In the genomic region with DNA sequence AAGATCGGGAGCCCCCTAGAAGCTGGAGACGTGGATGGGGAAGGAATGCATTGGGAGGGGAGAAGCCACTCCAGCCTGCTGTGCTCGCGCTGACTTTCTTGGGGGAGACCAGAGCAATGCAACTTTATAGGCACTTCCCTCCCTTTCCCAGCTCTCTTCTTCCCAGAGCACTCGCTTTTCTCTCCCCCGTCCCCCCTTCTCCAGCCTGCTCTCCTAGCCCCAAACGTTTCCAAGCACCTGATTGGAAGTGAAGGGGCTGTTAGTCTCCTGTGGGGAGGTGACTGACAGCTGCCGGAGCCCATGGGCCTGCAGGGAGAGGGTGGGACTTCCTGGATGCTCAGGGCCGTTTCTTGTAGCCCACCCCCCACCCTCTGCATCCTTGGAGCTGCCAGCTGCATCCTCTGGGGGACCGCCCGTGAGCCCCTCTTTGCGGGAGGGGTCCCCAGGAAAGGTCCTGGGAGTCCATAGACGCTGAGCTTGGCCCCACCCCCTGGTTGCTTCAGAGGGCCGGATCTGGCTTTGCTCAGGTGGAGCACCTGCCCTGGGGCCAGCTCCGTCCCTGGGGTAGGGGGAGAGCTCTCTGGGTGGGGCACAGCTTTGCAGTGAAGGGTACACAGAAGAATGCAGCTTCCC, we compare ENCODE assay signal across 9 cellular contexts. TPM values are rescaled to one million over a fixed set of nuclear protein-coding genes. Genes with fewer than 3 reads are reported as not detected.
DNase-seq lines count a peak whose midpoint lies in the region; ATAC-seq, FAIRE-seq and TF ChIP-seq lines count a peak whose summit lies in the region.
"Had no signal": no experiment of that assay in that cellular context is flagged by ENCODE, and none has a peak within 500 bp of the region (broad histone marks: within the 10 kb centered on the region; RNA-seq: fewer than 3 reads in every experiment).

No MANE protein-coding gene starts in this region.

- peak overlapping the region; percentile 46 for H3K27ac ChIP-seq in mesodermal cell (ENCODE audit: low read depth, low read length, severe bottlenecking)
- H3K27ac ChIP-seq in small intestine (ENCODE audit: low read depth in 1 of 2, low read length in 1 of 2) = no peak overlapping the region
- H3K27ac ChIP-seq: HL-60 had no signal

- H3K4me3 ChIP-seq in NT2/D1 (ENCODE audit: insufficient read length, low read depth) (peak overlapping the region; percentile 85), mesodermal cell (ENCODE audit: extremely low read depth, insufficient read depth, low read length, poor library complexity, severe bottlenecking) (peak overlapping the region; percentile 99), small intestine (ENCODE audit: low read depth in 1 of 2, low read length in 2 of 2) (no peak overlapping the region)

- in situ Hi-C loops in GM18951 (cut with MboI; ENCODE audit: low sequenced_read_pairs, unreplicated experiment) = no loop called here

- TF ChIP-seq POLR2A in GM18951 (IDR thresholded peaks at IDR 0.05; ENCODE audit: extremely low read depth, insufficient read depth, insufficient read length) = peak; percentile 28

- no peaks in the 10 kb centered on the region for H3K27me3 ChIP-seq in NT2/D1 (ENCODE audit: insufficient read depth, insufficient read length)
- H3K27me3 ChIP-seq in small intestine (ENCODE audit: control insufficient read depth in 2 of 2, insufficient read depth in 2 of 2, low read length in 2 of 2) = no peaks in the 10 kb centered on the region

- 17 to 22% methylated on average over 6 of the region's 15 CpGs for WGBS in mesodermal cell (ENCODE audit: insufficient coverage in 2 of 2), 2 experiments
- WGBS in small intestine, 3 donors = 23 to 69% (median 65%) methylated on average over 15 of the region's 15 CpGs

- H3K9ac ChIP-seq in NT2/D1 (ENCODE audit: insufficient read length, low read depth) = peak overlapping the region; percentile 98

- peaks cover 10% of the 10 kb centered on the region for H3K4me1 ChIP-seq in NT2/D1 (ENCODE audit: insufficient read depth, insufficient read length)
- H3K4me1 ChIP-seq in mesodermal cell (ENCODE audit: control insufficient read depth, insufficient read depth, low read length, poor library complexity, severe bottlenecking) = peaks cover 4% of the 10 kb centered on the region
- H3K4me1 ChIP-seq in small intestine (ENCODE audit: control insufficient read depth in 2 of 2, insufficient read depth in 1 of 2, low read depth in 1 of 2, low read length in 1 of 2) = peaks cover 0 to 6% of the 10 kb centered on the region in 2 donors

- H3K36me3 ChIP-seq in NT2/D1 (ENCODE audit: insufficient read depth, insufficient read length, low read length) (peaks cover 42% of the 10 kb centered on the region), mesodermal cell (ENCODE audit: control insufficient read depth, insufficient read depth, low read length) (peaks cover 46% of the 10 kb centered on the region), small intestine (ENCODE audit: control insufficient read depth in 2 of 2, insufficient read depth in 2 of 2, low read length in 2 of 2) (peaks cover 7 to 8% of the 10 kb centered on the region in 2 donors)

- H3K9me3 ChIP-seq in NT2/D1 (ENCODE audit: insufficient read depth, low read length) = no peaks in the 10 kb centered on the region
- no peaks in the 10 kb centered on the region for H3K9me3 ChIP-seq in mesodermal cell (ENCODE audit: control insufficient read depth, low read length)
- no peaks in the 10 kb centered on the region for H3K9me3 ChIP-seq in small intestine (ENCODE audit: control insufficient read depth, low read depth)

- FAIRE-seq in small intestine (lab: Jason Lieb, UNC) = no peak

- DNase-seq in AG08396 (ENCODE audit: low spot score) = peak; percentile 84
- DNase-seq in NT2/D1 (ENCODE audit: low read depth, low spot score) = peak; percentile 68
- peak; percentile 90 for DNase-seq in cerebellar cortex (ENCODE audit: low spot score)
- no peak for DNase-seq in small intestine

- ATAC-seq in HG03354 (IDR thresholded peaks at IDR 0.05; ENCODE audit: poor library complexity, severe bottlenecking, unreplicated experiment) = no peak
- ATAC-seq in GM19395 (IDR thresholded peaks at IDR 0.05; ENCODE audit: unreplicated experiment) = no peak

RNA-seq across cellular contexts. Expression of gene HDGFL2, which starts 2.5 kb away (rescaled TPM):
- 108 TPM for polyA plus RNA-seq in mesodermal cell (2013, experiment 1 of 2)
- polyA plus RNA-seq in mesodermal cell (2013, experiment 2 of 2) = 94.7 TPM
- 10 to 100 TPM; 18.4 to 34.8 (median 22.1) TPM for polyA plus RNA-seq in small intestine

RNA-seq across cellular contexts. Expression of gene UBXN6, which starts 17.0 kb away (rescaled TPM):
- 39.8 TPM for polyA plus RNA-seq in mesodermal cell (2013, experiment 1 of 2)
- 34.6 TPM for polyA plus RNA-seq in mesodermal cell (2013, experiment 2 of 2)
- polyA plus RNA-seq in small intestine = 100 to 1,000 TPM in 2 of 3 donors, 10 to 100 TPM in 1; 82.7 to 194 (median 157) TPM

RNA-seq across cellular contexts. Expression of gene PLIN4, which starts 43.7 kb away (rescaled TPM):
- not detected for polyA plus RNA-seq in mesodermal cell (2013, experiment 1 of 2)
- not detected for polyA plus RNA-seq in mesodermal cell (2013, experiment 2 of 2)
- 10 to 100 TPM in 1 of 3 donors, 1 to 10 TPM in 1, under 1 TPM in 1; 0.89 to 16.9 (median 1.4) TPM for polyA plus RNA-seq in small intestine

Comparison
In these comparisons a context has a peak if more than half of its experiments do, and no peak if none do; other contexts are left out.
1. H3K4me3 ChIP-seq: peak in NT2/D1 (single experiment) and mesodermal cell (single experiment); none in small intestine (0 of 2).